In the genomic region with DNA sequence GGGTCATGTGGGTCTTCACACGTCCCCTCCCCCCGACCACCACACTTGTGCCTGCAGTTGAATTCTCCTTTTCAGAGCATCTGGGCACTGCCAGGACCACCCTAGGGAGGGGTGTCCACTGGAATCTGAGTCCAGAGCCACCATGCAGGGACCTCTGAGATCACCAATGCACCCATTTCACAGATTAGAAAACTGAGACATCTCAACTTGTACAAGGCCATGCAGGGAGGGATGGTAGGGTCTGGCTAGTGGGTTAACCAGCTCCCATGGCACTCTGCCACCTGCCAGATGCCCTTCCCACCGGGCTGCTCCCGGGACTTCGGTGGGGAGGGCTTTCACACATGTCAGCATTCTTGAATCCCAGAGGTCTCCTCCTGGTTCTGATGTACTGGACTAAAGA, we compare ENCODE assay signal across 16 cellular contexts.
"Had no signal": no experiment of that assay in that cellular context is flagged by ENCODE, and none has a peak within 500 bp of the region (broad histone marks: within the 10 kb centered on the region; RNA-seq: fewer than 3 reads in every experiment).

No MANE protein-coding gene starts in this region.

- H3K36me3 ChIP-seq: colonic mucosa, esophagus squamous epithelium, gastrocnemius medialis, heart right ventricle, left ventricle myocardium inferior, lower lobe of right lung had no signal

- H3K36me3 Mint-ChIP-seq: mesothelial cell of epicardium had no signal

- H3K9me3 ChIP-seq: colonic mucosa, esophagus squamous epithelium, gastrocnemius medialis, heart right ventricle, left ventricle myocardium inferior, lower lobe of right lung, mucosa of descending colon had no signal

- H3K4me1 Mint-ChIP-seq: endodermal cell, mesothelial cell of epicardium had no signal

- H3K27ac Mint-ChIP-seq: dendritic cell treated with granulocyte-macrophage colony-stimulating factor and Interleukin-4, amounts not matched to agents 40 ng/mL and 50 ng/mL, for 4 days; effector memory CD8-positive, alpha-beta T cell; endodermal cell; mesothelial cell of epicardium had no signal

- H3K4me3 ChIP-seq: lower lobe of right lung, mucosa of descending colon had no signal

- H3K9me3 Mint-ChIP-seq: dendritic cell treated with granulocyte-macrophage colony-stimulating factor and Interleukin-4, amounts not matched to agents 40 ng/mL and 50 ng/mL, for 4 days; effector memory CD8-positive, alpha-beta T cell; endodermal cell; mesothelial cell of epicardium had no signal

- H3K27me3 ChIP-seq: colonic mucosa, gastrocnemius medialis had no signal

- FAIRE-seq: endometrium, islet of Langerhans, kidney had no signal

- H3K4me1 ChIP-seq: colonic mucosa had no signal

- H3K27ac ChIP-seq: colonic mucosa, epithelial cell of prostate, esophagus squamous epithelium, gastrocnemius medialis, heart right ventricle, left ventricle myocardium inferior, lower lobe of right lung had no signal

- H3K4me3 Mint-ChIP-seq: dendritic cell treated with granulocyte-macrophage colony-stimulating factor and Interleukin-4, amounts not matched to agents 40 ng/mL and 50 ng/mL, for 4 days; endodermal cell; mesothelial cell of epicardium had no signal

- DNase-seq: cortex of kidney, esophagus squamous epithelium had no signal
